ENCODE assay signal across 8 cellular contexts in genomic region chr3:67653425-67654098, GRCh38. TPM values are rescaled to one million over a fixed set of nuclear protein-coding genes. Genes with fewer than 3 reads are reported as not detected.
DNase-seq lines count a peak whose midpoint lies in the region; ATAC-seq, FAIRE-seq and TF ChIP-seq lines count a peak whose summit lies in the region.

No MANE protein-coding gene starts in this region.

- DNase-seq in AG08395 (ENCODE audit: low spot score) (peak; percentile 13), SJSA1 (ENCODE audit: low read depth in 1 of 2, low spot score in 2 of 2) (no peak), fibroblast of pulmonary artery (ENCODE audit: low read depth) (no peak), pancreas (no peak), activated gamma-delta T cell treated with Interleukin-2 at 50 U/mL for 16 hours (no peak), posterior vena cava (ENCODE audit: low spot score) (no peak)

- no peak for FAIRE-seq in pancreas (lab: Jason Lieb, UNC)

- H3K36me3 ChIP-seq in SJSA1 (peaks cover 18% of the 10 kb centered on the region), pancreas (no peaks in the 10 kb centered on the region)

- H3K4me3 ChIP-seq in SJSA1 = peak overlapping the region; percentile 88
- peak overlapping the region; percentile 68 for H3K4me3 ChIP-seq in fibroblast of pulmonary artery (replicated peaks; ENCODE audit: low read depth, low read length)
- peak overlapping the region; percentile 40 to 95 (median 90) for H3K4me3 ChIP-seq in pancreas

- H3K4me1 ChIP-seq in SJSA1 (replicated peaks) (peaks cover 31% of the 10 kb centered on the region), pancreas (peaks cover under 1 to 22% (median 5%) of the 10 kb centered on the region in 3 donors)

- intact Hi-C loops in pancreas (cut with DNase I) (no loop called here), posterior vena cava (cut with DNase I) (no loop called here)

- H3K9me3 ChIP-seq in SJSA1 (replicated peaks) = 0 out of 2 replicates have a peak, but pooled peaks cover 3% of the 10 kb centered on the region
- no peaks in the 10 kb centered on the region for H3K9me3 ChIP-seq in pancreas

- peak; percentile 27 for ATAC-seq in GM18907 (IDR thresholded peaks at IDR 0.05; ENCODE audit: unreplicated experiment)
- ATAC-seq in HG03097 (IDR thresholded peaks at IDR 0.05; ENCODE audit: low FRiP score, unreplicated experiment) = peak; percentile 9
- peak; percentile 40 to 65 (median 61) for ATAC-seq in pancreas

- no peaks in the 10 kb centered on the region for H3K27me3 ChIP-seq in SJSA1 (replicated peaks)
- H3K27me3 ChIP-seq in pancreas = no peaks in the 10 kb centered on the region

- H3K27ac ChIP-seq in SJSA1 (peak overlapping the region; percentile 96), pancreas (peak overlapping the region; percentile 89 to 96 (median 94))

- TF ChIP-seq CTCF in fibroblast of pulmonary artery (IDR thresholded peaks at IDR 0.05; ENCODE audit: low read length, missing control alignments) (no peak), pancreas (IDR thresholded peaks at IDR 0.05) (no peak)

- WGBS in pancreas, 2 donors = 12 to 14% methylated on average over 8 of the region's 8 CpGs

RNA-seq across cellular contexts. Expression of gene SUCLG2, which starts 0.8 kb away (rescaled TPM):
- total RNA-seq in SJSA1 (2014; rRNA removed; shearing (Covaris generic)) = 50.6 and 53.7 TPM in 2 replicates
- total RNA-seq in pancreas (10 to 100 TPM; 25.7 to 34.4 (median 30.4) TPM), posterior vena cava (10 to 100 TPM; 51.5 to 51.9 TPM)
- polyA plus RNA-seq in pancreas = 10 to 100 TPM; 16.4 to 20.7 TPM

Comparison
In these comparisons a context has a peak if more than half of its experiments do, and no peak if none do; other contexts are left out.
1. ATAC-seq: peak in every context shown above with its lines; median percentile 61 in pancreas; 27 in GM18907; 9 in HG03097.